8 cellular contexts compared by ENCODE assay signal in the genomic region with DNA sequence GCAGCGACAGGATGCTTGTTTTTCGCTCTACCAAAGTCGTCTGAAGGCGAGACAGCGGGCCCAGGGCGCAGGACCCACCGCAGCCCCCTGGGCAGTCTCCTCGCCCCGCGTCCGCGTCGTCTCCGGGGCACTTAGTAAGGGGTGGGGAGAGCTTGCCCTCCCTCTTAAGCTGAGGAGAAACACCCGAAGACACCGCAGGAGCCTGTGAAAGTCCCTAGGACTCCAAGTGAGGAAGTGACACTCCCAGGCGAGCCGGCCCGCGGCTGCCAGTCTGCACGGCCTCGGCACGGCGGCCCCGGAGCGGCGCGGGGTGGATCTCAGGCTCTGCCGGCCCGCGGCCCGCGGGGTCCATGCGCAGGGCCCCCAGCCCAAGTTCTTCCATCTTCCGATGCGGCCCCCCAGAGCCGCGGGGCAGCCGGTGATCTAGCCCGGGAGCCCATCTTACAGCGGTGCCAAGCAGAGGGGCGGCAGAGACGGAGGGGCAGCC. TPM values are rescaled to one million over a fixed set of nuclear protein-coding genes. Genes with fewer than 3 reads are reported as not detected.
A peak's percentile ranks its signal among the peaks of the same experiment; 100 is the strongest.
DNase-seq lines count a peak whose midpoint lies in the region; ATAC-seq and FAIRE-seq lines count a peak whose summit lies in the region.

No MANE protein-coding gene starts in this region.

- intact Hi-C loops in posterior cingulate gyrus (cut with DNase I) = no loop called here

- ATAC-seq in HG02840 (IDR thresholded peaks at IDR 0.05; ENCODE audit: low FRiP score, unreplicated experiment) = peak; percentile 63

- no peak for FAIRE-seq in frontal cortex (lab: Jason Lieb, UNC)
- no peak for FAIRE-seq in urothelium cell line (lab: Jason Lieb, UNC)

- DNase-seq in NCI-H146 (lab: John Stamatoyannopoulos, UW) (peak; percentile 42), NCI-H146 treated with DMSO at 0.1 percent for 48 hours (lab: John Stamatoyannopoulos, UW; ENCODE audit: unreplicated experiment) (no peak), NOMO-1 treated with dmso at 0.1 percent for 144 hours (lab: John Stamatoyannopoulos, UW; ENCODE audit: unreplicated experiment) (peak; percentile 27), activated T-helper 1 cell treated with Interleukin-2 at 50 U/mL for 16 hours (ENCODE audit: low read depth) (peak; percentile 35), frontal cortex (ENCODE audit: low spot score in 2 of 2) (peak; percentile 50 to 51), posterior cingulate gyrus (peak in 7 of 10 donors; percentile 13 to 90 (median 46)), urothelium cell line (ENCODE audit: low spot score) (peak; percentile 50)

RNA-seq across cellular contexts. Expression of gene ARHGAP31, which starts 0.3 kb away (rescaled TPM):
- total RNA-seq in frontal cortex = 2.0 TPM

RNA-seq across cellular contexts. Expression of gene B4GALT4, which starts 53.8 kb away (rescaled TPM):
- 8.6 TPM for total RNA-seq in frontal cortex
